19 cellular contexts compared by ENCODE assay signal in the genomic region with DNA sequence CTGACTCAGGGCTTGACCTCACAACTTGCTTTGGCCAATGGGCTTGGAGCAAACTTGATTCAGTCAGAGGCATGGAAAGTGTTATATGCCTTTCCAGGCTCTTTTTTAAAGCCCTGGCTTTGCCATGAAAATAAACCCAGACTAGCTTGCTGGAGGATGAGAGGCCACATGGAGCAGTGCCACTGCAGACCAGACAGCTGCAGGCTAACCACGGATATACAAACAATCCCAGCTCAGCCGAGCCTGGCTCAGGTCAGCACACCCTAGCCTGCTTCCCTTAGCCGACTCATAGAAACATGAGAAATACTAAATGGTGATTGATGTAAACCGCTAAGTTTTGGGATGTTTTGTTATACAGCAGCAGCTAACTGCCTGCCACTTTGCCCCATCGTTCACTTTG.
"Had no signal": no experiment of that assay in that cellular context is flagged by ENCODE, and none has a peak within 500 bp of the region (broad histone marks: within the 10 kb centered on the region; RNA-seq: fewer than 3 reads in every experiment).

No MANE protein-coding gene starts in this region.

- H3K27ac ChIP-seq: adrenal gland, left lung, neutrophil, parathyroid adenoma, transverse colon had no signal

- DNase-seq: activated B cell treated with CpG ODN at 0.5 μM for 24 hours; activated CD4-positive, alpha-beta T cell treated with anti-CD3 and anti-CD28 coated beads for 48 hours; activated CD8-positive, alpha-beta T cell treated with anti-CD3 and anti-CD28 coated beads for 36 hours; activated effector memory CD4-positive, alpha-beta T cell treated with anti-CD3 and anti-CD28 coated beads, Interleukin-2, amount 50 U/mL, for 16 hours; activated T-cell treated with anti-CD3 and anti-CD28 coated beads, Interleukin-2, amount 50 U/mL, for 4 hours; adrenal gland; dermis blood vessel endothelial cell; effector memory CD8-positive, alpha-beta T cell; left lung; natural killer cell; stimulated activated CD4-positive, alpha-beta T cell treated with anti-CD3 and anti-CD28 coated beads, Interleukin-4, amount 100 ng/mL, for 24 hours; stimulated activated naive CD8-positive, alpha-beta T cell treated with anti-CD3 and anti-CD28 coated beads, Interleukin-15, Interleukin-2, amounts not matched to agents 100 U/mL and 50 U/mL, for 24 hours; transverse colon had no signal

- H3K4me3 ChIP-seq: adrenal gland, left lung, transverse colon had no signal

- H3K79me2 ChIP-seq: parathyroid adenoma had no signal

- H3K9ac ChIP-seq: parathyroid adenoma had no signal

- H3K36me3 ChIP-seq: neutrophil had no signal

- H2AFZ ChIP-seq: parathyroid adenoma had no signal

- H3K27me3 Mint-ChIP-seq: activated B cell treated with CpG ODN at 0.5 μM for 24 hours; activated CD8-positive, alpha-beta T cell treated with anti-CD3 and anti-CD28 coated beads for 36 hours; activated naive CD4-positive, alpha-beta T cell treated with anti-CD3 and anti-CD28 coated beads, Interleukin-2, amount 50 U/mL, for 24 hours; effector memory CD8-positive, alpha-beta T cell had no signal

- H3K4me3 Mint-ChIP-seq: activated B cell treated with CpG ODN at 0.5 μM for 24 hours; activated CD8-positive, alpha-beta T cell treated with anti-CD3 and anti-CD28 coated beads for 36 hours; activated naive CD4-positive, alpha-beta T cell treated with anti-CD3 and anti-CD28 coated beads, Interleukin-2, amount 50 U/mL, for 24 hours; activated T-cell treated with anti-CD3 and anti-CD28 coated beads, Interleukin-2, amount 50 U/mL, for 4 hours; brain; effector memory CD8-positive, alpha-beta T cell; natural killer cell; T-helper 2 cell treated with Interferon-gamma antibody and Interleukin-4, amounts not matched to agents 5 μg/mL and 100 μg/mL, for 36 hours had no signal

- H3K4me1 Mint-ChIP-seq: activated B cell treated with CpG ODN at 0.5 μM for 24 hours; activated naive CD4-positive, alpha-beta T cell treated with anti-CD3 and anti-CD28 coated beads, Interleukin-2, amount 50 U/mL, for 24 hours; natural killer cell had no signal

- H3K9me3 ChIP-seq: adrenal gland, transverse colon had no signal

- H3K4me1 ChIP-seq: adrenal gland, left lung, parathyroid adenoma, transverse colon had no signal

- H3K27me3 ChIP-seq: adrenal gland, left lung, neutrophil, transverse colon had no signal

- FAIRE-seq: keratinocyte had no signal

- H3K27ac Mint-ChIP-seq: activated B cell treated with CpG ODN at 0.5 μM for 24 hours; activated CD8-positive, alpha-beta T cell treated with anti-CD3 and anti-CD28 coated beads for 36 hours; activated naive CD4-positive, alpha-beta T cell treated with anti-CD3 and anti-CD28 coated beads, Interleukin-2, amount 50 U/mL, for 24 hours; effector memory CD8-positive, alpha-beta T cell; natural killer cell; T-helper 2 cell treated with Interferon-gamma antibody and Interleukin-4, amounts not matched to agents 5 μg/mL and 100 μg/mL, for 36 hours had no signal
